In genomic region chr15:100332721-100333120, GRCh38 we compare ENCODE assay signal across 24 cellular contexts.
"Had no signal": no experiment of that assay in that cellular context is flagged by ENCODE, and none has a peak within 500 bp of the region (broad histone marks: within the 10 kb centered on the region; RNA-seq: fewer than 3 reads in every experiment).

No MANE protein-coding gene starts in this region.

- H3K36me3 Mint-ChIP-seq: WTC11 had no signal

- H3K9me3 Mint-ChIP-seq: activated naive CD4-positive, alpha-beta T cell treated with anti-CD3 and anti-CD28 coated beads, Interleukin-2, amount 10 ng/mL, durations not matched to agents 7 days and 5 days; activated naive CD8-positive, alpha-beta T cell treated with anti-CD3 and anti-CD28 coated beads, Interleukin-2, amount 50 U/mL, for 24 hours; activated T-helper 17 cell treated with anti-CD3 and anti-CD28 coated beads, Interleukin-2, amount 50 U/mL, for 72 hours; T-helper 1 cell treated with Interleukin-12 subunit alpha and Interleukin-12 subunit beta and Interleukin-4 antibody, amounts not matched to agents 30 μg/mL and 1 μg/mL, for 36 hours; WTC11 had no signal

- ATAC-seq: activated naive CD8-positive, alpha-beta T cell treated with anti-CD3 and anti-CD28 coated beads, Interleukin-2, amount 50 U/mL, for 24 hours; activated T-helper 17 cell treated with anti-CD3 and anti-CD28 coated beads, Interleukin-2, amount 50 U/mL, for 72 hours; body of pancreas; K562; PC-3; WTC11 had no signal

- H3K27me3 Mint-ChIP-seq: activated T-helper 17 cell treated with anti-CD3 and anti-CD28 coated beads, Interleukin-2, amount 50 U/mL, for 72 hours had no signal

- H3K4me3 Mint-ChIP-seq: activated naive CD4-positive, alpha-beta T cell treated with anti-CD3 and anti-CD28 coated beads, Interleukin-2, amount 10 ng/mL, durations not matched to agents 7 days and 5 days; activated naive CD8-positive, alpha-beta T cell treated with anti-CD3 and anti-CD28 coated beads, Interleukin-2, amount 50 U/mL, for 24 hours; activated T-helper 17 cell treated with anti-CD3 and anti-CD28 coated beads, Interleukin-2, amount 50 U/mL, for 72 hours; T-helper 1 cell treated with Interleukin-12 subunit alpha and Interleukin-12 subunit beta and Interleukin-4 antibody, amounts not matched to agents 30 μg/mL and 1 μg/mL, for 36 hours; WTC11 had no signal

- H3K27ac Mint-ChIP-seq: activated naive CD4-positive, alpha-beta T cell treated with anti-CD3 and anti-CD28 coated beads, Interleukin-2, amount 10 ng/mL, durations not matched to agents 7 days and 5 days; activated naive CD8-positive, alpha-beta T cell treated with anti-CD3 and anti-CD28 coated beads, Interleukin-2, amount 50 U/mL, for 24 hours; activated T-helper 17 cell treated with anti-CD3 and anti-CD28 coated beads, Interleukin-2, amount 50 U/mL, for 72 hours; WTC11 had no signal

- DNase-seq: activated CD4-positive, alpha-beta T cell treated with anti-CD3 and anti-CD28 coated beads, Interleukin-2, amount 50 U/mL, for 1 hour; activated CD4-positive, CD25-positive, alpha-beta regulatory T cell treated with anti-CD3 and anti-CD28 coated beads, Interleukin-2, amount 50 U/mL, for 72 hours; activated gamma-delta T cell; activated naive CD4-positive, alpha-beta T cell treated with anti-CD3 and anti-CD28 coated beads, Interleukin-2, amount 10 ng/mL, durations not matched to agents 7 days and 5 days; activated naive CD8-positive, alpha-beta T cell treated with anti-CD3 and anti-CD28 coated beads, Interleukin-2, amount 50 U/mL, for 24 hours; activated T-cell treated with anti-CD3 and anti-CD28 coated beads for 4 hours; activated T-cell treated with anti-CD3 and anti-CD28 coated beads, Interleukin-2, amount 50 U/mL, for 48 hours; amniotic stem cell; body of pancreas; central memory CD4-positive, alpha-beta T cell; Karpas-422; NCI-H1105 treated with DMSO at 0.1 percent for 48 hours; NCI-H1436 treated with DMSO at 0.1 percent for 48 hours; NCI-H187; NCI-H2081; NCI-H510A treated with DMSO at 0.1 percent for 48 hours; NCI-H69; PC-3; SHP77; T-helper 9 cell had no signal
